Comparison of ENCODE assay signal across 23 cellular contexts in the genomic region with DNA sequence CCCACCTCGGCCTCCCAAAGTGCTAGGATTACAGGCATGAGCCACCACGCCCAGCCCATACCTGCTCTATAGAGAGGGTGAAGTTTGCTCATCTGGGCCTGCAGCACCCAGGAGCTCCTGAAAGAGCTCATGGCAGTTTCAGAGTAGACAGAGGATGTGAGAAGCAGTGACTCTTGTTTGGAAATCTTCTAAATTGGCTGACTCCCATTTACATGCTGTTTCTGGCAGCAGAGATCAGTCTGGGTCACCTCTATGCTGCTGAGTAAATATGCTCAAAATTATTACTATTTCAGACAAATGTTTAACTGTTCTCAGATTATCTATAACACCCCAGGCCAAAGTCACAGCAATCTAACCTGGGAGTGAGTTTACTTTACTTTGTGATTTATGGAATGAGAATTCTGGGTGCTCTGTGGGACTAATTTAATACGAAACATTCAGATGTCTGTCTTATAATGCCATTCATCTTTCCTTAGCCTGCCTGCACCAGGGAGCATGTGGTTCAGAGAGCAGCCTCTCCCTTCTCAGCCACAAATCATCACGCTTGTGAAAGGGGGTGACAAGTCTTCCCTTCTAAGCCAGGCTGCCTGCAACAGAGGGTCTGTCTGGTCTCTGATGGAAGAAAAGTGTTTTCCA.
DNase-seq lines count a peak whose midpoint lies in the region; ATAC-seq and TF ChIP-seq lines count a peak whose summit lies in the region.
"Had no signal": no experiment of that assay in that cellular context is flagged by ENCODE, and none has a peak within 500 bp of the region (broad histone marks: within the 10 kb centered on the region; RNA-seq: fewer than 3 reads in every experiment).

No MANE protein-coding gene starts in this region.

- H3K27me3 ChIP-seq in cardiac muscle cell (no peaks in the 10 kb centered on the region), left ventricle myocardium inferior (ENCODE audit: low read depth) (no peaks in the 10 kb centered on the region), SK-N-SH (ENCODE audit: insufficient read depth) (no peaks in the 10 kb centered on the region)
- H3K27me3 ChIP-seq: BLaER1 had no signal

- H3K27ac ChIP-seq in cardiac muscle cell, result peak overlapping the region; percentile 70
- no peak overlapping the region for H3K27ac ChIP-seq in left ventricle myocardium inferior (replicated peaks)
- H3K27ac ChIP-seq in SK-N-SH (ENCODE audit: low read depth in 2 of 2, low read length in 1 of 2), result peak overlapping the region in 1 of 2 experiments; percentile 77; a peak in 2 of 4 replicates
- H3K27ac ChIP-seq: BLaER1, HL-60, RWPE1 had no signal

- H3K9me3 Mint-ChIP-seq in natural killer cell treated with Interleukin-12 subunit alpha and Interleukin-12 subunit beta and Interleukin-15 and Interleukin-18, amount 100 ng/mL, for 72 hours, result no peaks in the 10 kb centered on the region

- no peak for TF ChIP-seq RAD21 in SK-N-SH (IDR thresholded peaks at IDR 0.05; ENCODE audit: low read length)

- H3K4me1 Mint-ChIP-seq in natural killer cell treated with Interleukin-12 subunit alpha and Interleukin-12 subunit beta and Interleukin-15 and Interleukin-18, amount 100 ng/mL, for 72 hours (ENCODE audit: low read depth in 2 of 2), result no peaks in the 10 kb centered on the region
- H3K4me1 Mint-ChIP-seq: CD4-positive, CD25-positive, alpha-beta regulatory T cell had no signal

- H3K36me3 ChIP-seq in cardiac muscle cell, result no peaks in the 10 kb centered on the region
- H3K36me3 ChIP-seq in left ventricle myocardium inferior, result no peaks in the 10 kb centered on the region
- H3K36me3 ChIP-seq in SK-N-SH (replicated peaks in 1 of 2; ENCODE audit: control insufficient read depth in 1 of 2, insufficient read depth in 2 of 2, low read length in 1 of 2), result no peaks in the 10 kb centered on the region
- H3K36me3 ChIP-seq: BLaER1 had no signal

- POLR2A ChIA-PET in SK-N-SH (lab: Yijun Ruan, JAX), result interaction anchor here (1.0 kb wide), 1 partner anchor 9 kb away, joined by 3 read pairs; no protein-coding TSS in a partner anchor

- no peak overlapping the region for H3K27ac Mint-ChIP-seq in natural killer cell treated with Interleukin-12 subunit alpha and Interleukin-12 subunit beta and Interleukin-15 and Interleukin-18, amount 100 ng/mL, for 72 hours
- H3K27ac Mint-ChIP-seq: CD4-positive, CD25-positive, alpha-beta regulatory T cell had no signal

- no peaks in the 10 kb centered on the region for H3K9me2 ChIP-seq in SK-N-SH

- no peak overlapping the region for H3K4me2 ChIP-seq in SK-N-SH
- H3K4me2 ChIP-seq: BLaER1 had no signal

- TF ChIP-seq CTCF in cardiac muscle cell (IDR thresholded peaks at IDR 0.05; ENCODE audit: low read depth, low read length) (no peak), left ventricle myocardium inferior (IDR thresholded peaks at IDR 0.05; ENCODE audit: borderline replicate concordance) (no peak), SK-N-SH (IDR thresholded peaks at IDR 0.05) (no peak)

- peak in 1 of 2 donors; percentile 47 for DNase-seq in cardiac muscle cell (ENCODE audit: low read depth in 1 of 2, low spot score in 1 of 2)
- DNase-seq in left ventricle myocardium inferior, result no peak
- DNase-seq in SK-N-SH, result peak; percentile 23
- peak; percentile 61 for DNase-seq in left kidney (ENCODE audit: low read depth, low spot score)
- peak; percentile 15 for DNase-seq in stromal cell of bone marrow (ENCODE audit: low read depth)
- DNase-seq in natural killer cell treated with Interleukin-12 subunit alpha and Interleukin-12 subunit beta and Interleukin-15 and Interleukin-18, amount 100 ng/mL, for 72 hours (ENCODE audit: low spot score), result no peak
- DNase-seq in amniotic stem cell (lab: John Stamatoyannopoulos, UW), result no peak
- DNase-seq in NCI-H2029 treated with DMSO at 0.1 percent for 48 hours (lab: John Stamatoyannopoulos, UW), result no peak
- DNase-seq: CD4-positive, CD25-positive, alpha-beta regulatory T cell; DMS153; DND-41; GOT3; HCEC 1CT; NCI-H1092 treated with DMSO at 0.1 percent for 48 hours; NCI-H1436 treated with DMSO at 0.1 percent for 48 hours; NCI-H187 treated with DMSO at 0.1 percent for 48 hours; NCI-H446 treated with DMSO at 0.1 percent for 48 hours; NCI-H526; SHP77 treated with DMSO at 0.1 percent for 48 hours had no signal

- CTCF ChIA-PET in SK-N-SH (lab: Yijun Ruan, JAX), result interaction anchor here (1.9 kb wide), 1 partner anchor 46 kb away, joined by 4 read pairs; no protein-coding TSS in a partner anchor

- no peak overlapping the region for H2AFZ ChIP-seq in SK-N-SH (ENCODE audit: low read depth)

- intact Hi-C loops in left ventricle myocardium inferior (cut with micrococcal nuclease), result no loop called here

- H4K20me1 ChIP-seq in SK-N-SH (ENCODE audit: insufficient read depth), result no peaks in the 10 kb centered on the region
- H4K20me1 ChIP-seq: BLaER1 had no signal

- H3K4me3 ChIP-seq in cardiac muscle cell, result no peak overlapping the region
- no peak overlapping the region for H3K4me3 ChIP-seq in left ventricle myocardium inferior
- no peak overlapping the region for H3K4me3 ChIP-seq in SK-N-SH (ENCODE audit: low read depth in 2 of 2, low read length in 1 of 2)
- H3K4me3 ChIP-seq: BLaER1 had no signal

- H3K79me2 ChIP-seq in SK-N-SH (ENCODE audit: insufficient read depth), result no peaks in the 10 kb centered on the region

- 6% methylated on average over 4 of the region's 4 CpGs for WGBS in SK-N-SH (ENCODE audit: low lambda C conversion rate)

- H3F3A ChIP-seq in SK-N-SH (replicated peaks; ENCODE audit: insufficient read depth), result no peaks in the 10 kb centered on the region

- H3K27me3 Mint-ChIP-seq in natural killer cell treated with Interleukin-12 subunit alpha and Interleukin-12 subunit beta and Interleukin-15 and Interleukin-18, amount 100 ng/mL, for 72 hours, result peaks cover 0 to 3% of the 10 kb centered on the region in 2 donors
- H3K27me3 Mint-ChIP-seq: CD4-positive, CD25-positive, alpha-beta regulatory T cell had no signal

- H3K4me1 ChIP-seq in cardiac muscle cell (ENCODE audit: low read depth), result peaks cover 30% of the 10 kb centered on the region
- H3K4me1 ChIP-seq in left ventricle myocardium inferior, result peaks cover 3% of the 10 kb centered on the region
- peaks cover 0 to 6% of the 10 kb centered on the region in 2 experiments; a peak in 1 of 4 replicates for H3K4me1 ChIP-seq in SK-N-SH (ENCODE audit: control insufficient read depth in 1 of 2, insufficient read depth in 2 of 2, low read depth in 1 of 2, low read length in 1 of 2)
- H3K4me1 ChIP-seq: BLaER1 had no signal

- no peaks in the 10 kb centered on the region for H3K36me3 Mint-ChIP-seq in natural killer cell treated with Interleukin-12 subunit alpha and Interleukin-12 subunit beta and Interleukin-15 and Interleukin-18, amount 100 ng/mL, for 72 hours
- H3K36me3 Mint-ChIP-seq: CD4-positive, CD25-positive, alpha-beta regulatory T cell had no signal

- peak in 1 of 2 experiments; percentile 85; a peak in 2 of 4 replicates for TF ChIP-seq EP300 in SK-N-SH (IDR thresholded peaks at IDR 0.05; ENCODE audit: borderline replicate concordance in 1 of 2, low read depth in 1 of 2, low read length in 1 of 2)

- H3K9me3 ChIP-seq in cardiac muscle cell (ENCODE audit: low read depth), result no peaks in the 10 kb centered on the region
- no peaks in the 10 kb centered on the region for H3K9me3 ChIP-seq in left ventricle myocardium inferior (replicated peaks)
- H3K9me3 ChIP-seq in SK-N-SH, result no peaks in the 10 kb centered on the region
- H3K9me3 ChIP-seq: BLaER1 had no signal

- no peak for ATAC-seq in natural killer cell treated with Interleukin-12 subunit alpha and Interleukin-12 subunit beta and Interleukin-15 and Interleukin-18, amount 100 ng/mL, for 72 hours
- ATAC-seq: Panc1 had no signal

- no peak overlapping the region for H3K9ac ChIP-seq in SK-N-SH
- H3K9ac ChIP-seq: BLaER1 had no signal

- H3K4me3 Mint-ChIP-seq in natural killer cell treated with Interleukin-12 subunit alpha and Interleukin-12 subunit beta and Interleukin-15 and Interleukin-18, amount 100 ng/mL, for 72 hours, result no peak overlapping the region
- H3K4me3 Mint-ChIP-seq: CD4-positive, CD25-positive, alpha-beta regulatory T cell had no signal

TF ChIP-seq in SK-N-SH, 30 proteins besides CTCF, POLR2A, EP300 and RAD21:
- TF ChIP-seq GATA2 (CRISPR knock-in tag; IDR thresholded peaks at IDR 0.05), result peak; percentile 42; the same call in 1 of the 2 replicates
- peak; percentile 43; the same call in 1 of the 2 replicates for TF ChIP-seq MXI1 (IDR thresholded peaks at IDR 0.05; ENCODE audit: low read depth, low read length)
- TF ChIP-seq REST (IDR thresholded peaks at IDR 0.05; ENCODE audit: low read depth, low read length), result no peak

Comparison
In these comparisons a context has a peak if more than half of its experiments do, and no peak if none do; other contexts are left out.
1. DNase-seq: peak in SK-N-SH (single experiment), left kidney (single experiment) and stromal cell of bone marrow (single experiment); none in left ventricle myocardium inferior (single experiment), natural killer cell treated with Interleukin-12 subunit alpha and Interleukin-12 subunit beta and Interleukin-15 and Interleukin-18, amount 100 ng/mL, for 72 hours (single experiment), amniotic stem cell (single experiment) and NCI-H2029 treated with DMSO at 0.1 percent for 48 hours (single experiment).